Comparison of ENCODE assay signal across 8 cellular contexts in genomic region chr5:68239485-68239884, GRCh38.
DNase-seq lines count a peak whose midpoint lies in the region; ATAC-seq lines count a peak whose summit lies in the region.

No MANE protein-coding gene starts in this region.

- no peaks in the 10 kb centered on the region for H3K9me3 Mint-ChIP-seq in activated naive CD4-positive, alpha-beta T cell treated with anti-CD3 and anti-CD28 coated beads, Interleukin-2, amount 50 U/mL, for 24 hours

- no peaks in the 10 kb centered on the region for H3K36me3 Mint-ChIP-seq in activated naive CD4-positive, alpha-beta T cell treated with anti-CD3 and anti-CD28 coated beads, Interleukin-2, amount 50 U/mL, for 24 hours

- H3K27ac Mint-ChIP-seq in activated naive CD4-positive, alpha-beta T cell treated with anti-CD3 and anti-CD28 coated beads, Interleukin-2, amount 50 U/mL, for 24 hours: peak overlapping the region; percentile 73

- ATAC-seq in GM18508 (IDR thresholded peaks at IDR 0.05; ENCODE audit: insufficient read depth, unreplicated experiment) (peak; percentile 78), HG02973 (IDR thresholded peaks at IDR 0.05; ENCODE audit: unreplicated experiment) (peak; percentile 94)

- H3K4me1 Mint-ChIP-seq in activated naive CD4-positive, alpha-beta T cell treated with anti-CD3 and anti-CD28 coated beads, Interleukin-2, amount 50 U/mL, for 24 hours: peaks cover 89% of the 10 kb centered on the region

- no peaks in the 10 kb centered on the region for H3K27me3 Mint-ChIP-seq in activated naive CD4-positive, alpha-beta T cell treated with anti-CD3 and anti-CD28 coated beads, Interleukin-2, amount 50 U/mL, for 24 hours

- H3K4me3 Mint-ChIP-seq in activated naive CD4-positive, alpha-beta T cell treated with anti-CD3 and anti-CD28 coated beads, Interleukin-2, amount 50 U/mL, for 24 hours: peak overlapping the region; percentile 61

- DNase-seq in SKM-1 (lab: John Stamatoyannopoulos, UW; ENCODE audit: unreplicated experiment) (peak; percentile 23), hepatic stellate cell (ENCODE audit: low spot score) (peak; percentile 49), T1000 (lab: John Stamatoyannopoulos, UW) (no peak), NCI-H2107 (lab: John Stamatoyannopoulos, UW) (no peak)
- DNase-seq in stimulated activated CD4-positive, alpha-beta T cell treated with anti-CD3 and anti-CD28 coated beads, Interleukin-15, amount 100 ng/mL, for 1 hour (ENCODE audit: low read depth in 1 of 2, low spot score in 1 of 2): peak; percentile 48 to 55

Comparison
In these comparisons a context has a peak if more than half of its experiments do, and no peak if none do; other contexts are left out.
1. DNase-seq: peak in SKM-1 (single experiment), hepatic stellate cell (single experiment) and stimulated activated CD4-positive, alpha-beta T cell treated with anti-CD3 and anti-CD28 coated beads, Interleukin-15, amount 100 ng/mL, for 1 hour (2 of 2); none in T1000 (single experiment) and NCI-H2107 (single experiment).